In genomic region chr21:36700961-36701911, GRCh38 we compare ENCODE assay signal across 10 cellular contexts. TPM values are rescaled to one million over a fixed set of nuclear protein-coding genes. Genes with fewer than 3 reads are reported as not detected.
A peak's percentile ranks its signal among the peaks of the same experiment; 100 is the strongest.
DNase-seq lines count a peak whose midpoint lies in the region; ATAC-seq, FAIRE-seq and TF ChIP-seq lines count a peak whose summit lies in the region.
"Had no signal": no experiment of that assay in that cellular context is flagged by ENCODE, and none has a peak within 500 bp of the region (broad histone marks: within the 10 kb centered on the region; RNA-seq: fewer than 3 reads in every experiment).

No MANE protein-coding gene starts in this region.

- H3K4me1 Mint-ChIP-seq in astrocyte (ENCODE audit: low read depth, unreplicated experiment), result peaks cover 12% of the 10 kb centered on the region

- no peak overlapping the region for H4K8ac ChIP-seq in mesendoderm (ENCODE audit: low read depth, low read length)

- H2AFZ ChIP-seq in astrocyte (ENCODE audit: low read depth, low read length), result peak overlapping the region; percentile 56

- peaks cover 6% of the 10 kb centered on the region for H3K36me3 Mint-ChIP-seq in astrocyte (ENCODE audit: low read depth, unreplicated experiment)

- peak overlapping the region; percentile 91 for H3K4me3 Mint-ChIP-seq in astrocyte (ENCODE audit: unreplicated experiment)

- H3K79me2 ChIP-seq in astrocyte (ENCODE audit: insufficient read depth, low read length), result peaks cover 39% of the 10 kb centered on the region
- H3K79me2 ChIP-seq in mesendoderm (ENCODE audit: control insufficient read depth, insufficient read depth, low read length), result no peaks in the 10 kb centered on the region

- no peak overlapping the region for H2BK5ac ChIP-seq in mesendoderm (ENCODE audit: low read length)

- H3K18ac ChIP-seq in mesendoderm (ENCODE audit: low read length), result no peak overlapping the region

- H3K4me2 ChIP-seq in astrocyte (ENCODE audit: low read length) (peak overlapping the region; percentile 78), mesendoderm (ENCODE audit: low read length) (peak overlapping the region; percentile 27)

- TF ChIP-seq CTCF in heart left ventricle (IDR thresholded peaks at IDR 0.05) (no peak), astrocyte (IDR thresholded peaks at IDR 0.05; ENCODE audit: insufficient read depth, low read depth, low read length) (no peak), upper lobe of left lung (IDR thresholded peaks at IDR 0.05) (no peak)

- H3K27ac Mint-ChIP-seq in astrocyte (ENCODE audit: unreplicated experiment), result peak overlapping the region; percentile 88

- intact Hi-C loops in heart left ventricle (cut with DNase I) (no loop called here), Right ventricle myocardium inferior (cut with DNase I) (no loop called here)

- H3K4me3 ChIP-seq in heart left ventricle, result peak overlapping the region; percentile 3 to 56 (median 25)
- peak overlapping the region; percentile 50 for H3K4me3 ChIP-seq in astrocyte (ENCODE audit: insufficient read depth, low read depth, low read length)
- H3K4me3 ChIP-seq in mesendoderm (ENCODE audit: low read length), result no peak overlapping the region
- H3K4me3 ChIP-seq in upper lobe of left lung, result peak overlapping the region in 3 of 4 donors; percentile 1 to 27 (median 6)
- H3K4me3 ChIP-seq: thyroid gland had no signal

- 3 to 6% (median 4%) methylated on average over 28 to 72 of the region's 72 CpGs for WGBS in heart left ventricle, 4 donors
- WGBS in mesendoderm (ENCODE audit: extremely low coverage, insufficient coverage, low lambda C conversion rate), result no CpG with 5 or more reads among the region's 72 CpGs
- WGBS in upper lobe of left lung, 2 donors, result 6 to 13% methylated on average over 12 to 57 of the region's 72 CpGs

- TF ChIP-seq POLR2A in heart left ventricle (IDR thresholded peaks at IDR 0.05), result no peak
- no peak for TF ChIP-seq POLR2A in upper lobe of left lung (IDR thresholded peaks at IDR 0.05)

- no peak overlapping the region for H3K27ac ChIP-seq in heart left ventricle
- H3K27ac ChIP-seq in astrocyte (ENCODE audit: low read depth, low read length), result peak overlapping the region; percentile 12
- no peak overlapping the region for H3K27ac ChIP-seq in mesendoderm (ENCODE audit: low read depth, low read length)
- H3K27ac ChIP-seq in upper lobe of left lung, result no peak overlapping the region
- H3K27ac ChIP-seq: thyroid gland had no signal

- peaks cover 15 to 74% (median 50%) of the 10 kb centered on the region in 12 donors for H3K4me1 ChIP-seq in heart left ventricle
- H3K4me1 ChIP-seq in astrocyte (ENCODE audit: insufficient read depth, low read length), result peaks cover 7% of the 10 kb centered on the region
- no peaks in the 10 kb centered on the region for H3K4me1 ChIP-seq in mesendoderm (ENCODE audit: control insufficient read depth, low read depth, low read length)
- H3K4me1 ChIP-seq in upper lobe of left lung, result peaks cover 51 to 78% (median 62%) of the 10 kb centered on the region in 4 donors

- no peak overlapping the region for H3K23ac ChIP-seq in mesendoderm (ENCODE audit: low read length)

- H3K36me3 ChIP-seq in heart left ventricle (no peaks in the 10 kb centered on the region), astrocyte (ENCODE audit: insufficient read depth, low read length) (no peaks in the 10 kb centered on the region), mesendoderm (ENCODE audit: control insufficient read depth, insufficient read depth, low read length) (no peaks in the 10 kb centered on the region), upper lobe of left lung (no peaks in the 10 kb centered on the region)
- H3K36me3 ChIP-seq: thyroid gland had no signal

- H3K4ac ChIP-seq in mesendoderm (ENCODE audit: low read depth, low read length), result no peak overlapping the region

- ATAC-seq in heart left ventricle (peak in 2 of 4 donors; percentile 21 to 28), Right ventricle myocardium inferior (no peak), upper lobe of left lung (ENCODE audit: low FRiP score in 2 of 2) (no peak), GM18873 (IDR thresholded peaks at IDR 0.05; ENCODE audit: low FRiP score, unreplicated experiment) (no peak)

- H3K27me3 Mint-ChIP-seq in astrocyte (ENCODE audit: low read depth, unreplicated experiment), result peaks cover 57% of the 10 kb centered on the region

- no peak for TF ChIP-seq EP300 in upper lobe of left lung (IDR thresholded peaks at IDR 0.05)

- DNase-seq in heart left ventricle (peak in 1 of 5 donors; percentile 24), Right ventricle myocardium inferior (ENCODE audit: missing footprints) (no peak), astrocyte (ENCODE audit: low read depth) (no peak), mesendoderm (peak; percentile 56), upper lobe of left lung (peak in 1 of 2 donors; percentile 79), cerebellar nuclear complex (lab: John Stamatoyannopoulos, UW) (no peak)
- no peak for DNase-seq in stimulated activated CD4-positive, alpha-beta T cell treated with anti-CD3 and anti-CD28 coated beads, Interleukin-4, amount 100 ng/mL, for 24 hours
- DNase-seq: thyroid gland had no signal

- H2BK15ac ChIP-seq in mesendoderm (replicated peaks; ENCODE audit: low read depth), result no peak overlapping the region

- no peak overlapping the region for H2BK120ac ChIP-seq in mesendoderm (ENCODE audit: low read depth, low read length)

- no peak overlapping the region for H4K5ac ChIP-seq in mesendoderm (ENCODE audit: low read length)

- H3K27me3 ChIP-seq in heart left ventricle, result peaks cover 89 to 100% (median 100%) of the 10 kb centered on the region in 9 donors
- H3K27me3 ChIP-seq in astrocyte (ENCODE audit: insufficient read depth, low read length), result peaks cover 95% of the 10 kb centered on the region
- peaks cover 95% of the 10 kb centered on the region for H3K27me3 ChIP-seq in mesendoderm (ENCODE audit: insufficient read depth, low read length, poor library complexity)
- peaks cover 0 to 99% (median 66%) of the 10 kb centered on the region in 4 donors for H3K27me3 ChIP-seq in upper lobe of left lung

- no peak overlapping the region for H2AK5ac ChIP-seq in mesendoderm (ENCODE audit: low read length)

- no peak overlapping the region for H3K56ac ChIP-seq in mesendoderm (ENCODE audit: low read length)

- H3K9ac ChIP-seq in astrocyte (ENCODE audit: low read length) (peak overlapping the region; percentile 80), mesendoderm (ENCODE audit: low read length) (no peak overlapping the region)

- FAIRE-seq in astrocyte (lab: Jason Lieb, UNC), result no peak
- FAIRE-seq: TTC549 had no signal

- H4K20me1 ChIP-seq in astrocyte (ENCODE audit: insufficient read depth, low read length), result peaks cover 56% of the 10 kb centered on the region

- no peaks in the 10 kb centered on the region for H3K79me1 ChIP-seq in mesendoderm (ENCODE audit: low read length)

- H3K9me3 ChIP-seq in heart left ventricle (no peaks in the 10 kb centered on the region), astrocyte (ENCODE audit: insufficient read depth, low read depth, low read length) (peaks cover 5% of the 10 kb centered on the region), upper lobe of left lung (no peaks in the 10 kb centered on the region)
- H3K9me3 ChIP-seq: thyroid gland had no signal

- peaks cover 5% of the 10 kb centered on the region for H3K9me3 Mint-ChIP-seq in astrocyte (ENCODE audit: unreplicated experiment)

RNA-seq across cellular contexts. Expression of gene SIM2, which starts 2.3 kb away (rescaled TPM):
- total RNA-seq in heart left ventricle (under 1 TPM in 2 of 9 donors, not detected in 7; 0.15 to 0.88 TPM), Right ventricle myocardium inferior (not detected), astrocyte (9.2 and 12.8 TPM in 2 replicates), upper lobe of left lung (1 to 10 TPM in 1 of 6 donors, under 1 TPM in 3, not detected in 2; 0.10 to 1.6 (median 0.50) TPM)
- under 1 TPM in 1 of 2 donors, not detected in 1; 0.01 TPM for polyA plus RNA-seq in heart left ventricle
- 0.04 TPM for polyA plus RNA-seq in mesendoderm (2013, experiment 1 of 2)
- polyA plus RNA-seq in mesendoderm (2013, experiment 2 of 2), result 0.01 TPM
- total RNA-seq: thyroid gland had no signal
